9 cellular contexts compared by ENCODE assay signal in the genomic region with DNA sequence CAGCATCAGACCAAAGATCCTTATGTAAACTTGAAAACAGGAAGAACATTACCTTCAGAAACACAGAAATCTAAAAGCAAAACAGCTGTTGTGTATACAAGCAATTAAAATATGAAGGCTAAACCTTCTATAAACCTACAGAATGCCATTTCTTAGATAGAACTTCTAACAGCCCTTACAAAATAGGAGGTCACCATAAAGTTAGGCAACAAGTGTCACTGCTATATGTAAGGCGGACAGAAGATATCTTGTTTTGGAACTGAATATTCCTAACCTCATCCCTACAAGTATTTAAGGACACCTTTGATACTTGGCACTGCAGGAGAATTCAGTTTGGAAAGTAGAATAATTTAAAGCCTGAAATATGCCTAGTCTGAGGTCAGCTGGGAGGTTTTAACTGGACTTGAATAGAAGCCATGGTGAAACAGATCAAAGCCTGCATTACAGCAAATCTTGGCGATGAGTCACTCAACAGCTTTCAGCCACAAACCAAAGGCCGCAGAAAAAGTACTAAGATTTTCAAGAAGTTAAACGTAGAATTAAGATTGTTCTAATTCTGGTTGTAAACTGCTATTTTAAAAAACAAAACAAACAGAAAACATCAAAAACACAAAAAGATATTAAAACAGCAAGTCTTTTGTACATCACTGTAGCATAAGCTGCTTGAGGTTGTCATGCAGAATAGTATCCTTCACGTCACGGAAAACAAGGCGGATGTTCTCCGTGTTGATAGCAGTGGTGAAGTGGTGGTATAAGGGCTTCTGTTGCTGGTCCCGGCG. TPM values are rescaled to one million over a fixed set of nuclear protein-coding genes. Genes with fewer than 3 reads are reported as not detected.
A peak's percentile ranks its signal among the peaks of the same experiment; 100 is the strongest.
DNase-seq lines count a peak whose midpoint lies in the region; ATAC-seq and TF ChIP-seq lines count a peak whose summit lies in the region.
"Had no signal": no experiment of that assay in that cellular context is flagged by ENCODE, and none has a peak within 500 bp of the region (broad histone marks: within the 10 kb centered on the region; RNA-seq: fewer than 3 reads in every experiment).

No MANE protein-coding gene starts in this region.

- H3K4me1 ChIP-seq in stomach smooth muscle (ENCODE audit: control insufficient read depth, insufficient read depth, low read length) = peaks cover 15% of the 10 kb centered on the region

- no peaks in the 10 kb centered on the region for H3K9me3 ChIP-seq in stomach smooth muscle (ENCODE audit: control insufficient read depth in 2 of 2, low read length in 2 of 2)

- peak in 3 of 4 experiments; percentile 26 to 58 (median 51) for ATAC-seq in T-cell (replicated peaks in 1 of 4)
- ATAC-seq in HG03460 (IDR thresholded peaks at IDR 0.05; ENCODE audit: unreplicated experiment) = no peak
- ATAC-seq in HG02840 (IDR thresholded peaks at IDR 0.05; ENCODE audit: low FRiP score, unreplicated experiment) = no peak

- H3K36me3 Mint-ChIP-seq in T-cell = peaks cover 65% of the 10 kb centered on the region

- H3K36me3 ChIP-seq in stomach smooth muscle (ENCODE audit: control insufficient read depth in 2 of 2, insufficient read depth in 2 of 2, low read length in 2 of 2) = peaks cover 0 to 3% of the 10 kb centered on the region in 2 donors

- H3K27me3 Mint-ChIP-seq in T-cell = no peaks in the 10 kb centered on the region

- H3K4me3 ChIP-seq in fibroblast of the aortic adventitia (ENCODE audit: low read depth, low read length) = no peak overlapping the region
- H3K4me3 ChIP-seq in stomach smooth muscle (ENCODE audit: low read length in 2 of 2) = no peak overlapping the region
- H3K4me3 ChIP-seq: lung had no signal

- no peak for TF ChIP-seq CTCF in fibroblast of the aortic adventitia (IDR thresholded peaks at IDR 0.05; ENCODE audit: insufficient read depth, low read length)

- peak overlapping the region in 1 of 3 donors; percentile 4 for H3K4me3 Mint-ChIP-seq in T-cell

- POLR2A ChIA-PET in T-cell (lab: Charles Lee) = interaction anchor here in 1 of 2 donors (0.8 kb wide), 1 partner anchor 10 kb away, joined by 4 read pairs; no protein-coding TSS in a partner anchor

- peak; percentile 37 for DNase-seq in activated naive CD4-positive, alpha-beta T cell treated with Interleukin-2 at 50 U/mL for 16 hours
- DNase-seq in activated naive CD4-positive, alpha-beta T cell treated with anti-CD3 and anti-CD28 coated beads, Interleukin-2, amount 50 U/mL, for 16 hours = no peak
- DNase-seq in T-cell (peak in 9 of 34 experiments; percentile 5 to 21 (median 11)), fibroblast of the aortic adventitia (ENCODE audit: low read depth) (peak; percentile 89), SHP77 treated with DMSO at 0.1 percent for 48 hours (lab: John Stamatoyannopoulos, UW) (no peak)

- H3K4me1 Mint-ChIP-seq in T-cell = peaks cover 66 to 84% (median 80%) of the 10 kb centered on the region in 3 donors

- H3K9me3 Mint-ChIP-seq in T-cell = no peaks in the 10 kb centered on the region

- CTCF ChIA-PET in T-cell (lab: Charles Lee) = no interaction called here

- H3K27me3 ChIP-seq in stomach smooth muscle (ENCODE audit: control insufficient read depth in 1 of 2, insufficient read depth in 2 of 2, low read length in 2 of 2) = no peaks in the 10 kb centered on the region

- peak overlapping the region; percentile 59 to 71 for H3K27ac Mint-ChIP-seq in T-cell

- peak overlapping the region; percentile 2 for H3K27ac ChIP-seq in stomach smooth muscle (ENCODE audit: low read length)

- H3K9ac ChIP-seq in stomach smooth muscle (ENCODE audit: low read length in 2 of 2) = no peak overlapping the region

RNA-seq across cellular contexts. Expression of a gene that starts 42.7 kb away (rescaled TPM):
- total RNA-seq in T-cell = 100 to 1,000 TPM in 1 of 5 donors, 10 to 100 TPM in 4; 77.3 to 109 (median 89.3) TPM
- total RNA-seq in fibroblast of the aortic adventitia (ENCODE audit: low replicate concordance) = 48.2 and 80.0 TPM in 2 replicates

Comparison
In these comparisons a context has a peak if more than half of its experiments do, and no peak if none do; other contexts are left out.
1. DNase-seq: peak in activated naive CD4-positive, alpha-beta T cell treated with Interleukin-2 at 50 U/mL for 16 hours (single experiment) and fibroblast of the aortic adventitia (single experiment); none in activated naive CD4-positive, alpha-beta T cell treated with anti-CD3 and anti-CD28 coated beads, Interleukin-2, amount 50 U/mL, for 16 hours (single experiment) and SHP77 treated with DMSO at 0.1 percent for 48 hours (single experiment).
2. ATAC-seq: peak in T-cell (3 of 4); none in HG03460 (single experiment) and HG02840 (single experiment).